ENCODE assay signal across 7 cellular contexts in genomic region chrX:35221391-35221790, GRCh38.
DNase-seq lines count a peak whose midpoint lies in the region; ATAC-seq and TF ChIP-seq lines count a peak whose summit lies in the region.
"Not testable (repeated sequence)": the region's sequence is repeated elsewhere in the genome, so short reads cannot be mapped to it uniquely, and the experiment has no call there.

No MANE protein-coding gene starts in this region.

- not testable (repeated sequence) for H3K9me3 ChIP-seq in NT2/D1 (ENCODE audit: insufficient read depth, low read length); endodermal cell (ENCODE audit: control insufficient read depth, low read length)

- not testable (repeated sequence) for H3K4me1 ChIP-seq in NT2/D1 (ENCODE audit: insufficient read depth, insufficient read length); endodermal cell (ENCODE audit: control insufficient read depth, insufficient read depth, low read length)

- H3K36me3 ChIP-seq in H7 (replicated peaks; ENCODE audit: control insufficient read depth, insufficient read depth, low read length); NT2/D1 (ENCODE audit: insufficient read depth, insufficient read length, low read length); endodermal cell (ENCODE audit: control insufficient read depth, insufficient read depth, low read length): not testable (repeated sequence)

- CTCF ChIA-PET in WTC11 (lab: Charles Lee): not testable (repeated sequence)

- H3K4me3 ChIP-seq in H7 (ENCODE audit: insufficient read depth, low read depth, low read length): peak overlapping the region; percentile 26; the same call in 1 of the 2 replicates
- H3K4me3 ChIP-seq in NT2/D1 (ENCODE audit: insufficient read length, low read depth): peak overlapping the region; percentile 19
- H3K4me3 ChIP-seq in endodermal cell (ENCODE audit: low read length): not testable (repeated sequence)

- not testable (repeated sequence) for H3K9ac ChIP-seq in NT2/D1 (ENCODE audit: insufficient read length, low read depth); endodermal cell (ENCODE audit: extremely low read depth, low read length, poor library complexity, severe bottlenecking)

- not testable (repeated sequence) for TF ChIP-seq CTCF in C4-2B (conservative IDR thresholded peaks at IDR 0.05); WTC11 (IDR thresholded peaks at IDR 0.05); chondrocyte (IDR thresholded peaks at IDR 0.05); endodermal cell (conservative IDR thresholded peaks at IDR 0.05)

- WGBS in endodermal cell (ENCODE audit: insufficient coverage in 1 of 2, insufficient read length in 1 of 2), 2 experiments: 92 to 97% methylated on average over 6 to 26 of the region's 26 CpGs

- H3K36me3 Mint-ChIP-seq in WTC11; chondrocyte (ENCODE audit: low read depth); endodermal cell (ENCODE audit: low read depth): not testable (repeated sequence)

- not testable (repeated sequence) for H3K27me3 Mint-ChIP-seq in WTC11 (ENCODE audit: low read depth); chondrocyte (ENCODE audit: low read depth); endodermal cell (ENCODE audit: insufficient read depth)

- not testable (repeated sequence) for H3K27me3 ChIP-seq in H7 (ENCODE audit: control insufficient read depth, insufficient read depth, low read length); NT2/D1 (ENCODE audit: insufficient read depth, insufficient read length); endodermal cell (ENCODE audit: control insufficient read depth, insufficient read depth, low read length, poor library complexity, severe bottlenecking)

- not testable (repeated sequence) for H3K4me1 Mint-ChIP-seq in WTC11; chondrocyte (ENCODE audit: low read depth); endodermal cell

- H3K9me3 Mint-ChIP-seq in WTC11; chondrocyte (ENCODE audit: low read depth): not testable (repeated sequence)
- peaks cover 38% of the 10 kb centered on the region for H3K9me3 Mint-ChIP-seq in endodermal cell

- H3K4me3 Mint-ChIP-seq in WTC11 (peak overlapping the region; percentile 35; the same call in 1 of the 2 replicates), endodermal cell (peak overlapping the region; percentile 45)
- H3K4me3 Mint-ChIP-seq in chondrocyte (ENCODE audit: unreplicated experiment): not testable (repeated sequence)

- DNase-seq in ELF-1 (ENCODE audit: low read depth, low spot score): peak; percentile 18
- DNase-seq in H7; NT2/D1 (ENCODE audit: low read depth, low spot score); WTC11 (ENCODE audit: low spot score); endodermal cell: not testable (repeated sequence)
- DNase-seq in chondrocyte (ENCODE audit: low spot score): peak; percentile 53

- ATAC-seq in WTC11: not testable (repeated sequence)

- peak overlapping the region; percentile 64 for H3K27ac ChIP-seq in C4-2B
- not testable (repeated sequence) for H3K27ac ChIP-seq in endodermal cell (ENCODE audit: low read depth, low read length)

- POLR2A ChIA-PET in WTC11 (lab: Charles Lee): not testable (repeated sequence)

- H3K27ac Mint-ChIP-seq in WTC11; chondrocyte (ENCODE audit: unreplicated experiment); endodermal cell: not testable (repeated sequence)
